ENCODE assay signal across 11 cellular contexts in the genomic region with DNA sequence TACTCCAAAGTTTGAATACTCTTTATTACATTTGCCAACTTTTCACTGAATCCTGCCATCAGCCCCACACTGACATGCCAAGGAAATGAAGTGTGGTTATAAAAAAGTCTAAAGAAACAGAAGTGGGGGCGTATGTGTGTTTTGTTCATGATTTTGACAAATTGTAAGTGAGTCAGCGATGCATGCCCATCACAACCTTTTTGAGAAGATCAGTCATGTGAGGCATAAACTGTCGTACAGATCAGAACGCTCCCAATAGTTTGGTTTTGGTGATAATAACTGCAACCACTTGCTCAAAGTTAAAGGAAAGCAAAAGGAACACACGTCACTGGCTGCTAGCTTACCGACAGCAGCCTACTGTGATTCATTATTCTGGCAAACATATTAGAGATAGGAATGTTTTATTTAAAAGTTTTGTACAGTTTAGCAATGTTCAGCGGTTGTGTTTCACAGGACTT.
A peak's percentile ranks its signal among the peaks of the same experiment; 100 is the strongest.
DNase-seq lines count a peak whose midpoint lies in the region; ATAC-seq and TF ChIP-seq lines count a peak whose summit lies in the region.
"Had no signal": no experiment of that assay in that cellular context is flagged by ENCODE, and none has a peak within 500 bp of the region (broad histone marks: within the 10 kb centered on the region; RNA-seq: fewer than 3 reads in every experiment).

No MANE protein-coding gene starts in this region.

- ATAC-seq in Right ventricle myocardium inferior: peak; percentile 84
- no peak for ATAC-seq in HG02571 (IDR thresholded peaks at IDR 0.05; ENCODE audit: unreplicated experiment)
- no peak for ATAC-seq in HG02870 (IDR thresholded peaks at IDR 0.05; ENCODE audit: unreplicated experiment)

- H3K27me3 ChIP-seq in adrenal gland (no peaks in the 10 kb centered on the region), uterus (no peaks in the 10 kb centered on the region)

- H3K4me3 ChIP-seq in adrenal gland (peak overlapping the region in 1 of 4 donors; percentile 26), uterus (peak overlapping the region; percentile 3 to 12)

- TF ChIP-seq CTCF in adrenal gland (IDR thresholded peaks at IDR 0.05): no peak
- no peak for TF ChIP-seq CTCF in uterus (IDR thresholded peaks at IDR 0.05)

- TF ChIP-seq POLR2A in adrenal gland (IDR thresholded peaks at IDR 0.05) (peak in 1 of 2 donors; percentile 24), uterus (IDR thresholded peaks at IDR 0.05) (no peak)

- WGBS in adrenal gland, 4 donors: 13 to 16% (median 14%) methylated on average over 7 of the region's 7 CpGs

- H3K36me3 ChIP-seq in adrenal gland (replicated peaks in 1 of 2) (no peaks in the 10 kb centered on the region), uterus (no peaks in the 10 kb centered on the region)

- no peak for DNase-seq in Right ventricle myocardium inferior (ENCODE audit: missing footprints)
- DNase-seq in cardiac septum (ENCODE audit: low spot score): no peak
- DNase-seq in adrenal gland: peak; percentile 42 to 83 (median 66)
- DNase-seq in hepatic stellate cell (ENCODE audit: low spot score): peak; percentile 36
- DNase-seq in uterus: peak in 1 of 2 donors; percentile 27
- DNase-seq in dermis blood vessel endothelial cell: no peak
- DNase-seq: activated CD4-positive, alpha-beta T cell treated with anti-CD3 and anti-CD28 coated beads for 4 hours; NCI-H1417; stimulated activated CD4-positive, alpha-beta T cell treated with anti-CD3 and anti-CD28 coated beads, Interleukin-4, amount 100 ng/mL, for 24 hours had no signal

- H3K27ac ChIP-seq in adrenal gland (peak overlapping the region; percentile 36 to 79 (median 63)), uterus (peak overlapping the region; percentile 56 to 79)

- H3K4me1 ChIP-seq in adrenal gland (replicated peaks in 1 of 2) (peaks cover 4 to 9% of the 10 kb centered on the region in 2 donors), uterus (no peaks in the 10 kb centered on the region)

- intact Hi-C loops in Right ventricle myocardium inferior (cut with DNase I): no loop called here
- intact Hi-C loops in cardiac septum (cut with DNase I): no loop called here
- intact Hi-C loops in adrenal gland (cut with DNase I): no loop called here
- intact Hi-C loops in uterus (cut with DNase I; ENCODE audit: low total_unique reads): no loop called here

- H3K9me3 ChIP-seq in adrenal gland (replicated peaks in 1 of 3) (no peaks in the 10 kb centered on the region), uterus (no peaks in the 10 kb centered on the region)

Comparison
In these comparisons a context has a peak if more than half of its experiments do, and no peak if none do; other contexts are left out.
1. DNase-seq: peak in adrenal gland (7 of 7) and hepatic stellate cell (single experiment); none in Right ventricle myocardium inferior (single experiment), cardiac septum (single experiment) and dermis blood vessel endothelial cell (single experiment).